In the genomic region with DNA sequence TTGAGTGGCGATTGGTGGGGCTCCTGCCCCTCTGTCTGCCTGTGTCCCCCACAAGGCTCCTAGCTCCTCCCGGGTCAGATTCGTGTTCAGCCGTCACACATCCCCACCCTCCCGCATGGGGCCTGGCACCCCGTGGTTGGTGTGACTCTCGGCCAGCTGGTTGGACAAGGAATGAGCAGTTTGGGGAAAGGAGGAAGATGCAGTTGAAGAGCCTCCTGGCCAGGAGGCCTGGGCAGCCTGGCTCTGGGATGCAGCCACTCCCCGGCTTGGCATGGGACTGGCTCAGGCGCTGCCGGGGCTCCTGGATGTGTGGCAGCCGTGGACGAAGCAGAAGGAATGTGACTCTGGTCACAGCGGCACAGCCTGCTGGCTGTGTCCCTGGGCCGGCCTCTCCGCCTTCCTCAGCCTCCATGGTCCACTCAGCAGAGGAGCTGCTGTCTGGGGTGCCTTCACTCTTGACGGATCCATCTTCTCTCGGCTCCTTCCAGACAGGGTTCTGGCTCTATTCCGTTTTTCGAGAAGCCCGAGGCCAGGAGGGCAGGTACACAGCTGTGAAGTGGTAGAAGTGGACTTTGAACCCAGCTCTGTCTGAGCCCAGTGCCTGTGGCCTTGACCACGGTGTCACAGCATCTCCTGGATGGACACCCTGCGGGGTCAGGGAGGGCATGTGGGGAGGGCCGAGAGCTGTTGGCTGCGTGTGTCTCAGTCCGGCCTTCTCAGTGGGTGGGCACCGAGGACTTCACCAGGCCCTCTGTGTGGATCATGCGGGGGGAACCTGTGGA, we compare ENCODE assay signal across 9 cellular contexts. TPM values are rescaled to one million over a fixed set of nuclear protein-coding genes. Genes with fewer than 3 reads are reported as not detected.
DNase-seq lines count a peak whose midpoint lies in the region; ATAC-seq and TF ChIP-seq lines count a peak whose summit lies in the region.
"Had no signal": no experiment of that assay in that cellular context is flagged by ENCODE, and none has a peak within 500 bp of the region (broad histone marks: within the 10 kb centered on the region; RNA-seq: fewer than 3 reads in every experiment).

No MANE protein-coding gene starts in this region.

- TF ChIP-seq CTCF in CD8-positive, alpha-beta T cell (IDR thresholded peaks at IDR 0.05), result no peak
- no peak for TF ChIP-seq CTCF in PC-9 (conservative IDR thresholded peaks at IDR 0.05)
- no peak for TF ChIP-seq CTCF in endodermal cell (conservative IDR thresholded peaks at IDR 0.05)

- peaks cover 75% of the 10 kb centered on the region for H4K20me1 ChIP-seq in PC-9 (ENCODE audit: insufficient read depth)

- no peaks in the 10 kb centered on the region for H3K9me3 Mint-ChIP-seq in CD8-positive, alpha-beta T cell
- no peaks in the 10 kb centered on the region for H3K9me3 Mint-ChIP-seq in endodermal cell

- peaks cover 88% of the 10 kb centered on the region for H3K79me2 ChIP-seq in PC-9 (ENCODE audit: low read depth)

- no peaks in the 10 kb centered on the region for H3K36me3 ChIP-seq in CD8-positive, alpha-beta T cell (ENCODE audit: insufficient read depth, low read length)
- H3K36me3 ChIP-seq in PC-9 (ENCODE audit: low read depth), result peaks cover 23% of the 10 kb centered on the region
- peaks cover 21% of the 10 kb centered on the region for H3K36me3 ChIP-seq in endodermal cell (ENCODE audit: control insufficient read depth, insufficient read depth, low read length)
- peaks cover 6 to 26% of the 10 kb centered on the region in 2 donors for H3K36me3 ChIP-seq in neuronal stem cell (replicated peaks in 1 of 2; ENCODE audit: control insufficient read depth in 2 of 2, insufficient read depth in 2 of 2, low read length in 2 of 2)

- no peak overlapping the region for H3K4me3 ChIP-seq in CD8-positive, alpha-beta T cell (ENCODE audit: low read depth, low read length)
- H3K4me3 ChIP-seq in PC-9, result peak overlapping the region; percentile 73; the same call in 1 of the 2 replicates
- H3K4me3 ChIP-seq in endodermal cell (ENCODE audit: low read length), result peak overlapping the region; percentile 99
- peak overlapping the region in 1 of 2 donors; percentile 13 for H3K4me3 ChIP-seq in neuronal stem cell (ENCODE audit: low read length in 2 of 2)

- peak overlapping the region; percentile 10 for H2AK5ac ChIP-seq in neuronal stem cell (ENCODE audit: low read depth, low read length)

- H3K4me2 ChIP-seq in PC-9 (peak overlapping the region; percentile 83), neuronal stem cell (ENCODE audit: insufficient read depth, low read length, poor library complexity, severe bottlenecking) (no peak overlapping the region)

- H2BK5ac ChIP-seq in neuronal stem cell (ENCODE audit: low read length), result peak overlapping the region; percentile 19

- H2AFZ ChIP-seq in PC-9 (no peak overlapping the region), neuronal stem cell (ENCODE audit: low read length) (no peak overlapping the region)

- H3K27me3 Mint-ChIP-seq in CD8-positive, alpha-beta T cell (ENCODE audit: low read depth), result no peaks in the 10 kb centered on the region
- no peaks in the 10 kb centered on the region for H3K27me3 Mint-ChIP-seq in endodermal cell (ENCODE audit: insufficient read depth)

- no TSS peak for BruUV-seq in PC-9 (replicated peaks; lab: Mats Ljungman, UMichigan)

- H3K27me3 ChIP-seq in CD8-positive, alpha-beta T cell (ENCODE audit: insufficient read depth, low read length), result no peaks in the 10 kb centered on the region
- no peaks in the 10 kb centered on the region for H3K27me3 ChIP-seq in PC-9 (ENCODE audit: insufficient read depth, low read depth)
- H3K27me3 ChIP-seq in endodermal cell (ENCODE audit: control insufficient read depth, insufficient read depth, low read length, poor library complexity, severe bottlenecking), result no peaks in the 10 kb centered on the region
- H3K27me3 ChIP-seq in neuronal stem cell (ENCODE audit: control insufficient read depth in 3 of 3, insufficient read depth in 3 of 3, low read depth in 1 of 3, low read length in 3 of 3), result no peaks in the 10 kb centered on the region
- H3K27me3 ChIP-seq: left lung had no signal

- H4K91ac ChIP-seq in neuronal stem cell (ENCODE audit: low read depth, low read length, poor library complexity), result no peak overlapping the region

- H4K8ac ChIP-seq in neuronal stem cell (ENCODE audit: low read depth, low read length), result peak overlapping the region; percentile 10

- POLR2A ChIA-PET in CD8-positive, alpha-beta T cell (lab: Charles Lee), result no interaction called here
- POLR2A ChIA-PET in PC-9 (lab: Charles Lee; ENCODE audit: unreplicated experiment), result no interaction called here

- no peaks in the 10 kb centered on the region for H3K9me2 ChIP-seq in PC-9 (ENCODE audit: insufficient read depth)

- peaks cover 15% of the 10 kb centered on the region for H3K36me3 Mint-ChIP-seq in CD8-positive, alpha-beta T cell
- H3K36me3 Mint-ChIP-seq in endodermal cell (ENCODE audit: low read depth), result peaks cover 20% of the 10 kb centered on the region

- H3K27ac ChIP-seq in CD8-positive, alpha-beta T cell (ENCODE audit: low read depth, low read length), result no peak overlapping the region
- H3K27ac ChIP-seq in PC-9 (no peak overlapping the region), endodermal cell (ENCODE audit: low read depth, low read length) (no peak overlapping the region), neuronal stem cell (replicated peaks; ENCODE audit: low read length) (no peak overlapping the region)

- H2BK12ac ChIP-seq in neuronal stem cell (ENCODE audit: low read length), result no peak overlapping the region

- H3F3A ChIP-seq in PC-9 (ENCODE audit: insufficient read depth, low read depth), result peaks cover 37% of the 10 kb centered on the region

- H3K27ac Mint-ChIP-seq in CD8-positive, alpha-beta T cell, result no peak overlapping the region
- H3K27ac Mint-ChIP-seq in endodermal cell, result peak overlapping the region; percentile 80

- no peak for ATAC-seq in CD8-positive, alpha-beta T cell
- ATAC-seq in GM21526 (IDR thresholded peaks at IDR 0.05; ENCODE audit: low FRiP score, unreplicated experiment), result no peak
- ATAC-seq: left lung had no signal

- H3K9me3 ChIP-seq in CD8-positive, alpha-beta T cell (ENCODE audit: low read length), result no peaks in the 10 kb centered on the region
- H3K9me3 ChIP-seq in PC-9 (ENCODE audit: insufficient read depth, low read depth) (no peaks in the 10 kb centered on the region), endodermal cell (ENCODE audit: control insufficient read depth, low read length) (no peaks in the 10 kb centered on the region), neuronal stem cell (replicated peaks in 1 of 2; ENCODE audit: control insufficient read depth in 2 of 2, insufficient read depth in 1 of 2, low read depth in 1 of 2, low read length in 2 of 2) (no peaks in the 10 kb centered on the region)
- H3K9me3 ChIP-seq: left lung had no signal

- no peak overlapping the region for H3K18ac ChIP-seq in neuronal stem cell (ENCODE audit: low read length)

- H3K4me1 Mint-ChIP-seq in CD8-positive, alpha-beta T cell (ENCODE audit: low read depth), result peaks cover 52% of the 10 kb centered on the region
- H3K4me1 Mint-ChIP-seq in endodermal cell, result peaks cover 25% of the 10 kb centered on the region

- H3K9ac ChIP-seq in endodermal cell (ENCODE audit: extremely low read depth, low read length, poor library complexity, severe bottlenecking), result peak overlapping the region; percentile 25
- H3K9ac ChIP-seq in neuronal stem cell (ENCODE audit: low read depth, low read length, poor library complexity), result peak overlapping the region; percentile 56

- peak overlapping the region; percentile 93 for H3K4me3 Mint-ChIP-seq in CD8-positive, alpha-beta T cell
- H3K4me3 Mint-ChIP-seq in endodermal cell, result peak overlapping the region; percentile 98

- DNase-seq in CD8-positive, alpha-beta T cell, result no peak
- DNase-seq in PC-9 (peak in 1 of 2 experiments; percentile 49), endodermal cell (no peak), neuronal stem cell (ENCODE audit: low spot score) (no peak), NCI-H2029 (lab: John Stamatoyannopoulos, UW) (no peak), NCI-H524 treated with DMSO at 0.1 percent for 48 hours (lab: John Stamatoyannopoulos, UW) (no peak)
- no peak for DNase-seq in stimulated activated CD4-positive, alpha-beta T cell treated with anti-CD3 and anti-CD28 coated beads, Interleukin-2, amount 100 ng/mL, for 48 hours

- peaks cover 43% of the 10 kb centered on the region for H3K4me1 ChIP-seq in CD8-positive, alpha-beta T cell (ENCODE audit: insufficient read depth, low read length)
- H3K4me1 ChIP-seq in PC-9 (replicated peaks; ENCODE audit: insufficient read depth) (peaks cover 30% of the 10 kb centered on the region), endodermal cell (ENCODE audit: control insufficient read depth, insufficient read depth, low read length) (peaks cover 16% of the 10 kb centered on the region), neuronal stem cell (ENCODE audit: control insufficient read depth in 2 of 2, insufficient read depth in 1 of 2, low read depth in 1 of 2, low read length in 2 of 2) (peaks cover 28 to 59% of the 10 kb centered on the region in 2 donors)

- intact Hi-C loops in CD8-positive, alpha-beta T cell (cut with DNase I, micrococcal nuclease), result loop anchor here in 1 of 2 experiments (5.0 kb wide), 1 partner anchor 450 kb away; the partner anchor contains the start of gene MAPK8IP3
- intact Hi-C loops in PC-9 (cut with micrococcal nuclease; ENCODE audit: unreplicated experiment), result no loop called here

- no peak overlapping the region for H3K14ac ChIP-seq in neuronal stem cell (ENCODE audit: low read length)

- H3K4ac ChIP-seq in neuronal stem cell (ENCODE audit: low read length), result no peak overlapping the region

- no peak overlapping the region for H2BK120ac ChIP-seq in neuronal stem cell (ENCODE audit: low read depth, low read length)

- 91 to 95% methylated on average over 19 to 27 of the region's 27 CpGs for WGBS in endodermal cell (ENCODE audit: insufficient coverage in 1 of 2, insufficient read length in 1 of 2), 2 experiments
- no CpG with 5 or more reads among the region's 27 CpGs for WGBS in neuronal stem cell (ENCODE audit: extremely low coverage in 2 of 2, insufficient read length in 2 of 2, insufficient replicate concordance in 1 of 2), 2 donors

- H3K23ac ChIP-seq in neuronal stem cell (ENCODE audit: low read depth, low read length, poor library complexity), result peak overlapping the region; percentile 50

- H2BK15ac ChIP-seq in neuronal stem cell (ENCODE audit: low read length), result no peak overlapping the region

- peaks cover 51% of the 10 kb centered on the region for H3K79me1 ChIP-seq in neuronal stem cell (ENCODE audit: low read depth, low read length)

- CTCF ChIA-PET in CD8-positive, alpha-beta T cell (lab: Charles Lee), result interaction anchor here (1.6 kb wide), 2 partner anchors 17 to 153 kb away, joined by 5 to 6 read pairs; no protein-coding TSS in a partner anchor
- CTCF ChIA-PET in PC-9 (lab: Charles Lee), result no interaction called here

RNA-seq across cellular contexts. Expression of gene TRAF7, which starts 2.1 kb away (rescaled TPM):
- 10 to 100 TPM; 21.4 to 21.8 TPM for total RNA-seq in CD8-positive, alpha-beta T cell
- total RNA-seq in PC-9 (2021), result 166 and 199 TPM in 2 replicates
- 100 to 1,000 TPM; 108 to 110 TPM for total RNA-seq in endodermal cell
- polyA plus RNA-seq in endodermal cell (2013, experiment 1 of 2), result 54.6 TPM
- polyA plus RNA-seq in endodermal cell (2013, experiment 2 of 2), result 52.1 TPM
- polyA plus RNA-seq in neuronal stem cell (2013, experiment 1 of 2), result 117 TPM
- polyA plus RNA-seq in neuronal stem cell (2013, experiment 2 of 2), result 112 TPM

RNA-seq across cellular contexts. Expression of gene RAB26, which starts 9.2 kb away (rescaled TPM):
- not detected for total RNA-seq in CD8-positive, alpha-beta T cell
- total RNA-seq in PC-9 (2021) (29.5 and 31.3 TPM in 2 replicates), endodermal cell (1 to 10 TPM; 3.2 to 4.9 TPM)
- polyA plus RNA-seq in endodermal cell (2013, experiment 1 of 2), result 5.8 TPM
- 4.6 TPM for polyA plus RNA-seq in endodermal cell (2013, experiment 2 of 2)
- 4.2 TPM for polyA plus RNA-seq in neuronal stem cell (2013, experiment 1 of 2)
- polyA plus RNA-seq in neuronal stem cell (2013, experiment 2 of 2), result 3.9 TPM

RNA-seq across cellular contexts. Expression of gene PKD1, which starts 22.0 kb away (rescaled TPM):
- 10 to 100 TPM; 90.7 to 95.2 TPM for total RNA-seq in CD8-positive, alpha-beta T cell
- total RNA-seq in PC-9 (2021) (91.5 and 105 TPM in 2 replicates), endodermal cell (100 to 1,000 TPM; 104 to 110 TPM)
- polyA plus RNA-seq in endodermal cell (2013, experiment 1 of 2), result 71.3 TPM
- 71.3 TPM for polyA plus RNA-seq in endodermal cell (2013, experiment 2 of 2)
- 27.8 TPM for polyA plus RNA-seq in neuronal stem cell (2013, experiment 1 of 2)
- polyA plus RNA-seq in neuronal stem cell (2013, experiment 2 of 2), result 26.3 TPM

RNA-seq across cellular contexts. Expression of gene CASKIN1, which starts 38.7 kb away (rescaled TPM):
- total RNA-seq in CD8-positive, alpha-beta T cell, result under 1 TPM; 0.06 to 0.08 TPM
- total RNA-seq in PC-9 (2021) (2.1 and 3.3 TPM in 2 replicates), endodermal cell (1 to 10 TPM; 8.2 to 9.7 TPM)
- polyA plus RNA-seq in endodermal cell (2013, experiment 1 of 2), result 11.9 TPM
- polyA plus RNA-seq in endodermal cell (2013, experiment 2 of 2), result 9.7 TPM
- polyA plus RNA-seq in neuronal stem cell (2013, experiment 1 of 2), result 4.7 TPM
- 4.7 TPM for polyA plus RNA-seq in neuronal stem cell (2013, experiment 2 of 2)

RNA-seq across cellular contexts. Expression of gene MLST8, which starts 47.6 kb away (rescaled TPM):
- 10 to 100 TPM; 29.9 to 30.8 TPM for total RNA-seq in CD8-positive, alpha-beta T cell
- 66.3 and 74.2 TPM in 2 replicates for total RNA-seq in PC-9 (2021)
- 10 to 100 TPM; 60.3 to 70.8 TPM for total RNA-seq in endodermal cell
- 64.9 TPM for polyA plus RNA-seq in endodermal cell (2013, experiment 1 of 2)
- 61.5 TPM for polyA plus RNA-seq in endodermal cell (2013, experiment 2 of 2)
- 74.1 TPM for polyA plus RNA-seq in neuronal stem cell (2013, experiment 1 of 2)
- 70.9 TPM for polyA plus RNA-seq in neuronal stem cell (2013, experiment 2 of 2)
